Comparison of ENCODE assay signal across 12 cellular contexts in genomic region chr5:92945630-92946097, GRCh38.
A peak's percentile ranks its signal among the peaks of the same experiment; 100 is the strongest.
DNase-seq lines count a peak whose midpoint lies in the region; ATAC-seq and TF ChIP-seq lines count a peak whose summit lies in the region.
"Had no signal": no experiment of that assay in that cellular context is flagged by ENCODE, and none has a peak within 500 bp of the region (broad histone marks: within the 10 kb centered on the region; RNA-seq: fewer than 3 reads in every experiment).

No MANE protein-coding gene starts in this region.

- H3K27me3 ChIP-seq in adipocyte (replicated peaks; ENCODE audit: control insufficient read depth, insufficient read depth, low read length) (no peaks in the 10 kb centered on the region), layer of hippocampus (ENCODE audit: control insufficient read depth, insufficient read depth, low read length) (no peaks in the 10 kb centered on the region), aorta (ENCODE audit: control insufficient read depth in 1 of 2, insufficient read depth in 2 of 2, low read length in 1 of 2) (no peaks in the 10 kb centered on the region), upper lobe of right lung (no peaks in the 10 kb centered on the region)
- H3K27me3 ChIP-seq: BLaER1, ovary had no signal

- intact Hi-C loops in aorta (cut with DNase I) = no loop called here
- intact Hi-C loops in upper lobe of right lung (cut with DNase I) = no loop called here

- TF ChIP-seq CTCF in upper lobe of right lung (IDR thresholded peaks at IDR 0.05) = no peak

- H3K9me3 ChIP-seq in adipocyte (ENCODE audit: control insufficient read depth, low read length) (peaks cover 18% of the 10 kb centered on the region), aorta (ENCODE audit: control insufficient read depth, low read length) (no peaks in the 10 kb centered on the region), upper lobe of right lung (no peaks in the 10 kb centered on the region)
- H3K9me3 ChIP-seq: ovary had no signal

- H3K4me3 ChIP-seq in adipocyte (ENCODE audit: low read length) (no peak overlapping the region), aorta (ENCODE audit: low read length in 2 of 2) (no peak overlapping the region), upper lobe of right lung (no peak overlapping the region)
- H3K4me3 ChIP-seq: BLaER1, cardiac muscle cell, ovary had no signal

- peaks cover 12% of the 10 kb centered on the region for H3K4me1 ChIP-seq in adipocyte (ENCODE audit: control insufficient read depth, insufficient read depth, low read length)
- no peaks in the 10 kb centered on the region for H3K4me1 ChIP-seq in aorta (ENCODE audit: control insufficient read depth in 1 of 2, insufficient read depth in 2 of 2, low read length in 2 of 2)
- H3K4me1 ChIP-seq in upper lobe of right lung = no peaks in the 10 kb centered on the region
- H3K4me1 ChIP-seq: BLaER1 had no signal

- peak overlapping the region; percentile 63 for H3K27ac ChIP-seq in layer of hippocampus (ENCODE audit: low read depth, low read length)
- H3K27ac ChIP-seq in aorta (ENCODE audit: low read depth in 1 of 2, low read length in 2 of 2) = no peak overlapping the region
- H3K27ac ChIP-seq in upper lobe of right lung = no peak overlapping the region
- H3K27ac ChIP-seq: BLaER1, cardiac muscle cell had no signal

- peak; percentile 81 for ATAC-seq in HG02938 (IDR thresholded peaks at IDR 0.05; ENCODE audit: unreplicated experiment)
- no peak for ATAC-seq in aorta (ENCODE audit: low FRiP score)
- ATAC-seq in upper lobe of right lung = no peak

- DNase-seq in AG08395 (ENCODE audit: low spot score) = peak; percentile 12
- DNase-seq in adipocyte (ENCODE audit: low read depth) = peak; percentile 57
- DNase-seq in aorta = no peak
- DNase-seq in NCI-H345 treated with DMSO at 0.1 percent for 48 hours (lab: John Stamatoyannopoulos, UW; ENCODE audit: unreplicated experiment) = no peak
- DNase-seq in upper lobe of right lung = no peak
- DNase-seq in NCI-H2196 treated with DMSO at 0.1 percent for 48 hours (lab: John Stamatoyannopoulos, UW; ENCODE audit: unreplicated experiment) = no peak
- DNase-seq: SW 1271 had no signal

- H3K9ac ChIP-seq in adipocyte (ENCODE audit: low read length) = no peak overlapping the region
- H3K9ac ChIP-seq: BLaER1 had no signal

- H3K36me3 ChIP-seq in adipocyte (ENCODE audit: control insufficient read depth, insufficient read depth, low read length, severe bottlenecking) = no peaks in the 10 kb centered on the region
- no peaks in the 10 kb centered on the region for H3K36me3 ChIP-seq in aorta (ENCODE audit: control insufficient read depth in 1 of 2, insufficient read depth in 2 of 2, low read length in 1 of 2)
- H3K36me3 ChIP-seq in upper lobe of right lung = no peaks in the 10 kb centered on the region
- H3K36me3 ChIP-seq: BLaER1, cardiac muscle cell, ovary had no signal

Comparison
In these comparisons a context has a peak if more than half of its experiments do, and no peak if none do; other contexts are left out.
1. DNase-seq: peak in AG08395 (single experiment) and adipocyte (single experiment); none in aorta (0 of 2), NCI-H345 treated with DMSO at 0.1 percent for 48 hours (single experiment), upper lobe of right lung (single experiment) and NCI-H2196 treated with DMSO at 0.1 percent for 48 hours (single experiment).